Comparison of ENCODE assay signal across 1 cellular context in the genomic region with DNA sequence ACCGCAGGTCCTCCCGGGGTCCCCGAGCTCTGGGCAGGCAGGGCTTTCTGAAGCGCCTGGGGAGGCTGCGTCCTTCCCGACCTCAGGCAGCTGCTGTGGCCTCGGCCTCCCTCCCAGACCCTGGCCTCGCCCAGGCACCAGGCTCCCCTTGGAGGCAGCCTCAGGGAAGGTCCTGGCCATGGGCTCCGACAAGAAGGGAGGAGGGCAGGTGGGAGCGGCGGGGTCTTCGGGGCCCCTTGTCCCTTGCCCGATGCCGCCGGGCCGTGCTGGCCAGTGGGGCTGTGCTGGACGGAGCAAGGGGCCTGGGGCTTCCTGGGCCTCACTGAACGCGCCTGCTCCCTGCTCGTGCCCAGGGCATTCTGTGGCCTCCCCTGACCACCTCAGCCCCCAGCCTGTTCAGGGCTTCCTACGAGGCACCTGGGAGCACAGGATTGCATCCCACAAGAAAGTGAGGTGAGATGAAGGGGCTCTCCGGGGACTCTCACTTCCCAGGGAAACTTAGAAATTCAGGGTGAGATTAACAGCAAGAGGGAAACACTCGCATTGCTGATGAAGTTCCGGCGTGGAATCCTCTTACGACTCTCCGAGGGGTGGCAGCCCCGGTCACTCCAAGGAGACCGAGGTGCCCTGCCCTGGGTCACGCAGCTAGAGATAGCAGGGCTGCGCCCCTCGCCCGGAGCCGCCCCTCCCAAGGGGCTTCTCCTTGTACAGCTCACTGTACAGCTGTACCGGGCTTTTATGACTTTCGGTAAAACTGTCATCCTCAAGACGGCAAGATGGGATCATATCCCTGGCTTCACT.
A peak's percentile ranks its signal among the peaks of the same experiment; 100 is the strongest.
TF ChIP-seq lines count a peak whose summit lies in the region.

No MANE protein-coding gene starts in this region.

TF ChIP-seq in H1, 55 proteins besides CTCF, POLR2A, EP300 and RAD21:
- 0 out of 2 replicates have a peak, but pooled peaks have one; percentile 12 for TF ChIP-seq GABPA (IDR thresholded peaks at IDR 0.05; ENCODE audit: borderline replicate concordance, insufficient read depth, low read length)
- TF ChIP-seq MAX (IDR thresholded peaks at IDR 0.05), result peak; percentile 21; the same call in 1 of the 2 replicates
- no peak for TF ChIP-seq RNF2 (IDR thresholded peaks at IDR 0.05; ENCODE audit: borderline replicate concordance, low read depth, low read length, missing control alignments, poor library complexity, severe bottlenecking)
- TF ChIP-seq E2F6 (IDR thresholded peaks at IDR 0.05), result peak; percentile 22; the same call in 1 of the 2 replicates
- no peak for TF ChIP-seq ZNF274 (IDR thresholded peaks at IDR 0.05; ENCODE audit: borderline replicate concordance, extremely low read depth, low read length)
- 0 out of 2 replicates have a peak, but pooled peaks have one; percentile 14 for TF ChIP-seq TBP (IDR thresholded peaks at IDR 0.05; ENCODE audit: low read depth, low read length)
- no peak for TF ChIP-seq POU5F1 (IDR thresholded peaks at IDR 0.05; ENCODE audit: low read depth, low read length)
